10 cellular contexts compared by ENCODE assay signal in the genomic region with DNA sequence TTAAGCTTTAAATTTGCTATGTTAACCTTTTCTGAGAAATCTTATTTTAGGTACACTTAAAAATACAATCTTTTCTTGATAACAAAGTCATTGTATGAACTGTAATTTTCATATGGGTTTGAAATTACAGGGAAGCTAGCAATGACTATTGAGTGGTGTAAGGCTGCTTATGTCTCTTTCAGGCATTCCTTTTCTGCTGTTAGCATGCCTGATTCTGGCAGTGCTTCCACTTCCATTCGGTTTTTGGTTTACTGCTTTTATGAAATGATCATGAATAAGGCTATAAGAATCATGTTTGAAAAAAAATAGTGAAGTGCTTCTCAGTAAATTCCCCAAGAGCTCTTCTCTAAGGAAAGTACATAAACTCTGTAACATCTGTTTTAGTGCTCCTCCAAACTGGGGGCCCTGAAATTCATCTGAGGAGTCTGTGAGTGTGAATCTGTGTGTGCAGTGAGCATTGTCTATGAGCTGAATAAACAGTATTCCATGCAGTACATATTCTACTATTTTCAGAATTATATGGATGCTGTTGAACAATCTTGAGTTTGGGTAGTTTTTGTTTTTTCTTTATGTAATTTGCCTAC.
A peak's percentile ranks its signal among the peaks of the same experiment; 100 is the strongest.
DNase-seq lines count a peak whose midpoint lies in the region; ATAC-seq, FAIRE-seq and TF ChIP-seq lines count a peak whose summit lies in the region.
"Had no signal": no experiment of that assay in that cellular context is flagged by ENCODE, and none has a peak within 500 bp of the region (broad histone marks: within the 10 kb centered on the region; RNA-seq: fewer than 3 reads in every experiment).

No MANE protein-coding gene starts in this region.

- peaks cover 0 to 15% (median 13%) of the 10 kb centered on the region in 4 donors for H3K4me1 ChIP-seq in sigmoid colon
- H3K4me1 ChIP-seq: uterus had no signal

- no peaks in the 10 kb centered on the region for H3K9me3 ChIP-seq in sigmoid colon
- H3K9me3 ChIP-seq: uterus had no signal

- H3K27me3 ChIP-seq in sigmoid colon, result no peaks in the 10 kb centered on the region
- H3K27me3 ChIP-seq: uterus had no signal

- H3K4me3 ChIP-seq in fibroblast of villous mesenchyme (ENCODE audit: low read depth, low read length) (no peak overlapping the region), sigmoid colon (no peak overlapping the region)
- H3K4me3 ChIP-seq: uterus had no signal

- ATAC-seq in GM21447 (IDR thresholded peaks at IDR 0.05; ENCODE audit: unreplicated experiment) (peak; percentile 14), HG03565 (IDR thresholded peaks at IDR 0.05; ENCODE audit: unreplicated experiment) (peak; percentile 19)

- TF ChIP-seq POLR2A in GM12891 (IDR thresholded peaks at IDR 0.05; ENCODE audit: low read depth, low read length), result no peak
- no peak for TF ChIP-seq POLR2A in sigmoid colon (IDR thresholded peaks at IDR 0.05)

- H3K36me3 ChIP-seq in sigmoid colon, result no peaks in the 10 kb centered on the region
- H3K36me3 ChIP-seq: uterus had no signal

- TF ChIP-seq CTCF in fibroblast of villous mesenchyme (IDR thresholded peaks at IDR 0.05; ENCODE audit: insufficient read depth, low read depth, low read length), result no peak
- TF ChIP-seq CTCF in sigmoid colon (IDR thresholded peaks at IDR 0.05), result no peak

- peak; percentile 73 for FAIRE-seq in GM12891 (lab: Jason Lieb, UNC)

- no peak for TF ChIP-seq EP300 in sigmoid colon (IDR thresholded peaks at IDR 0.05)

- H3K27ac ChIP-seq in sigmoid colon, result peak overlapping the region in 1 of 4 donors; percentile 2
- H3K27ac ChIP-seq: uterus had no signal

- 28 to 46% methylated on average over 1 of the region's 1 CpG for WGBS in sigmoid colon, 2 donors

- no peak for DNase-seq in GM12891 (ENCODE audit: insufficient read length, low spot score)
- DNase-seq in fibroblast of villous mesenchyme (ENCODE audit: low read depth), result peak; percentile 16
- DNase-seq in Ammon's horn (ENCODE audit: low spot score), result no peak
- DNase-seq in superior temporal gyrus (ENCODE audit: extremely low spot score), result no peak
- no peak for DNase-seq in sigmoid colon
- no peak for DNase-seq in HuH-7 (ENCODE audit: low spot score)
- DNase-seq: effector CD8-positive, alpha-beta T cell; uterus had no signal

- intact Hi-C loops in sigmoid colon (cut with DNase I), result no loop called here

TF ChIP-seq in GM12891, 5 proteins besides CTCF, POLR2A, EP300 and RAD21:
- no peak for TF ChIP-seq POLR2AphosphoS5 (IDR thresholded peaks at IDR 0.05; ENCODE audit: low read depth, low read length)
- TF ChIP-seq POU2F2 (IDR thresholded peaks at IDR 0.05; ENCODE audit: low read depth, low read length), result no peak
- TF ChIP-seq PAX5 (IDR thresholded peaks at IDR 0.05; ENCODE audit: insufficient read depth, low read length, severe bottlenecking), result no peak
- TF ChIP-seq SPI1 (IDR thresholded peaks at IDR 0.05; ENCODE audit: low read depth, low read length), result no peak
- TF ChIP-seq TAF1 (IDR thresholded peaks at IDR 0.05; ENCODE audit: low read depth, low read length), result no peak
TF ChIP-seq in GM12891: peak in this region for 0.
